Comparison of ENCODE assay signal across 8 cellular contexts in the genomic region with DNA sequence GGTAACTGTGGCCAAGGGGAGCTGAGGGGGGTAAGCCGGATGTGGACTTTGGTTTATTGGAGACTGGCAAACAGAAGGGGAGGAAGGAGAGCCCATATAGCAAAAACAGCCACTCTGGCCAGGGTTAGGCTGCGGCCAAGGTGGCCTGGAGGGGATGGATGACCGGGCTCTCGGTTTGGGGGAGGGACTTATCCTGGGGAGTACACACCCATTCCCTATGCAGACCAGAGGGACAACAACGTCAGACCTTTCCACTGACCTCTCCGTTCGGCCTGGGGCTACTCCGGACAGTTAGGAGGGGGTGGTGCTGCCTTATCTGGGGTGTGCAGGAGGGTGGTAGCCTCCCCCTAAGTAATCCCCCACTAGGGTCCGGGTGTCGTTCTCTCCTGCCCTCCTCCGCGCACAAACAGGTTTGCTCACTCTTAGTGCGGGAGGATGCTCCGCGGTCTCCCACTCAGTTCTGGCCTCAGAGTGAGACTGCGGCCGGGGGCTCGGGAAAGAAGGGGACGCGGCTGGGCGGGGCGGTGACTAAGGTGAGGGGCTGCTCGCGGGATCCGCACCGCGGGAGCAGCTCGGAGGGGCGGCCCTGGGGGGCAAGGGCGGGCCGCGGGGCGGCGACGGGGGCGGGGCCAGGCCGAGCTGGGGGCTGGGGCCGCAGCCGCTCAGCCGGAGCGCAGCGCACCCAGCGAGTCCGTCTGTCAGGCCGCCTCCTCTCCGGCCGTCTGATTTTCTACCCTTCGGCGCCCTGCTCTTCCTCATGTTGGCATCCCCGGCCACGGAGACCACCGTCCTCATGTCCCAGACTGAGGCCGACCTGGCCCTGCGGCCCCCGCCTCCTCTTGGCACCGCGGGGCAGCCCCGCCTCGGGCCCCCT. TPM values are rescaled to one million over a fixed set of nuclear protein-coding genes. Genes with fewer than 3 reads are reported as not detected.
DNase-seq lines count a peak whose midpoint lies in the region; ATAC-seq and TF ChIP-seq lines count a peak whose summit lies in the region.

A gene (plus strand): TSS at position 669 of the 874 bp plus-strand sequence. CDS start 89 bp downstream, at position 758.

- H3K27ac ChIP-seq in osteoblast (ENCODE audit: low read depth, low read length) = peak within 1 kb of the TSS; percentile 8

- H4K20me1 ChIP-seq in osteoblast (ENCODE audit: insufficient read depth, low read length) = peaks cover 3% of the 10 kb centered on the region

- H3K79me2 ChIP-seq in osteoblast (ENCODE audit: insufficient read depth, low read length) = peaks cover 15% of the 10 kb centered on the region

- in situ Hi-C loops in SK-MEL-5 (cut with HindIII; ENCODE audit: low pct_unique_long_range_greater_than_20kb, low sequenced_read_pairs) = no loop called here

- H3K36me3 ChIP-seq in osteoblast (ENCODE audit: insufficient read depth, low read length) = peaks cover 30% of the 10 kb centered on the region

- peak within 1 kb of the TSS; percentile 83 for H3K4me2 ChIP-seq in osteoblast (ENCODE audit: insufficient read depth, low read length)

- TF ChIP-seq CTCF in fibroblast of mammary gland (conservative IDR thresholded peaks at IDR 0.05; ENCODE audit: control insufficient read depth, insufficient read depth, low read depth, low read length) (no peak), osteoblast (IDR thresholded peaks at IDR 0.05; ENCODE audit: extremely low read depth, low read depth, low read length) (no peak)

- ATAC-seq in HG02973 (IDR thresholded peaks at IDR 0.05; ENCODE audit: unreplicated experiment) = no peak
- ATAC-seq in HG03439 (IDR thresholded peaks at IDR 0.05; ENCODE audit: unreplicated experiment) = no peak

- H2AFZ ChIP-seq in osteoblast (ENCODE audit: low read length) = peak within 1 kb of the TSS; percentile 54

- peak; percentile 73 for DNase-seq in Daoy (ENCODE audit: low read depth)
- DNase-seq in SK-MEL-5 (ENCODE audit: low read depth, low spot score) = peak; percentile 25
- DNase-seq in fibroblast of mammary gland (ENCODE audit: low read depth) = peak; percentile 46
- peak; percentile 94 for DNase-seq in osteoblast (ENCODE audit: insufficient read length, low spot score, missing footprints)
- no peak for DNase-seq in stimulated activated CD4-positive, alpha-beta T cell treated with anti-CD3 and anti-CD28 coated beads, Interleukin-4, amount 100 ng/mL, for 1 hour
- no peak for DNase-seq in medulla oblongata (ENCODE audit: extremely low spot score)

- H3K4me3 ChIP-seq in fibroblast of mammary gland (ENCODE audit: control insufficient read depth, low read depth, low read length) (peak within 1 kb of the TSS; percentile 64), osteoblast (ENCODE audit: insufficient read depth, low read length) (peak within 1 kb of the TSS; percentile 74)

- no peaks in the 10 kb centered on the region for H3K9me3 ChIP-seq in osteoblast (ENCODE audit: low read depth, low read length)

- H3K4me1 ChIP-seq in osteoblast (ENCODE audit: insufficient read depth, low read length) = peaks cover 34% of the 10 kb centered on the region

- H3K27me3 ChIP-seq in osteoblast (ENCODE audit: insufficient read depth, low read length) = no peaks in the 10 kb centered on the region

RNA-seq across cellular contexts. Expression of the gene that starts here (rescaled TPM):
- total RNA-seq in Daoy (2014; rRNA removed; shearing (Covaris generic)) = 1.7 and 2.1 TPM in 2 replicates
- 0.21 and 0.53 TPM in 2 replicates for total RNA-seq in SK-MEL-5 (2014; rRNA removed; shearing (Covaris generic))
- polyA plus RNA-seq in SK-MEL-5 (2015; cell fraction: cytosol; rRNA removed) = 1.9 and 4.3 TPM in 2 replicates
- polyA plus RNA-seq in SK-MEL-5 (2015; cell fraction: nucleus; rRNA removed) = 3.8 and 5.8 TPM in 2 replicates
- total RNA-seq in osteoblast = under 0.01 TPM in 1 of 2 replicates, not detected in the other

Comparison
In these comparisons a context has a peak if more than half of its experiments do, and no peak if none do; other contexts are left out.
1. Peak in DNase-seq, H3K4me3 ChIP-seq, H3K27ac ChIP-seq and H3K4me2 ChIP-seq in osteoblast; RNA of the gene not detected or under 1 TPM.
2. DNase-seq: peak in Daoy (single experiment), SK-MEL-5 (single experiment) and fibroblast of mammary gland (single experiment); none in stimulated activated CD4-positive, alpha-beta T cell treated with anti-CD3 and anti-CD28 coated beads, Interleukin-4, amount 100 ng/mL, for 1 hour (single experiment) and medulla oblongata (single experiment).